2 cellular contexts compared by ENCODE assay signal in the genomic region with DNA sequence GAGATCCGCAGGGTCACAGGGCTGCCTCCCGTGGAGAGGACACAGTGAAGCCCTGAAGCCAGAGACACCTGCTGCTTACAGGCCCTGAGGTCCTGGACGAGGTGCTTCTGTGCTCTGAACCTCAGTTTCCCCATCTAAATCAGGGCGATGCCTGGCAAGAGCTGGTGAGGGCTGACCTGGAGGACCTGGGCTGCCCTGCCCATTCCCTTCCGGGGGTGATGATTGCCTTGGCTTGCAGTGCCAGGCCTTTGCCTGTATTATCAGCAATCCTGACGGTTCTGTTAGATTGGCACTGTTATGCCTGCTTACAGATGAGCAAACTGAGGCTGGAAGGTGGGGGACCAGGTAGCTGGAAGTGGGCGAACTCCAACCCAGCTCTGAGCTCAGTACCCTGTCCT.
TF ChIP-seq lines count a peak whose summit lies in the region.

No MANE protein-coding gene starts in this region.

TF ChIP-seq in GM12878, 131 proteins besides CTCF, POLR2A, EP300 and RAD21:
- TF ChIP-seq POLR2AphosphoS2 (IDR thresholded peaks at IDR 0.05; ENCODE audit: low read depth, low read length) (no peak), SMAD1 (IDR thresholded peaks at IDR 0.05; ENCODE audit: low read depth, partially characterized antibody) (no peak)
- TF ChIP-seq, protein P1, sequence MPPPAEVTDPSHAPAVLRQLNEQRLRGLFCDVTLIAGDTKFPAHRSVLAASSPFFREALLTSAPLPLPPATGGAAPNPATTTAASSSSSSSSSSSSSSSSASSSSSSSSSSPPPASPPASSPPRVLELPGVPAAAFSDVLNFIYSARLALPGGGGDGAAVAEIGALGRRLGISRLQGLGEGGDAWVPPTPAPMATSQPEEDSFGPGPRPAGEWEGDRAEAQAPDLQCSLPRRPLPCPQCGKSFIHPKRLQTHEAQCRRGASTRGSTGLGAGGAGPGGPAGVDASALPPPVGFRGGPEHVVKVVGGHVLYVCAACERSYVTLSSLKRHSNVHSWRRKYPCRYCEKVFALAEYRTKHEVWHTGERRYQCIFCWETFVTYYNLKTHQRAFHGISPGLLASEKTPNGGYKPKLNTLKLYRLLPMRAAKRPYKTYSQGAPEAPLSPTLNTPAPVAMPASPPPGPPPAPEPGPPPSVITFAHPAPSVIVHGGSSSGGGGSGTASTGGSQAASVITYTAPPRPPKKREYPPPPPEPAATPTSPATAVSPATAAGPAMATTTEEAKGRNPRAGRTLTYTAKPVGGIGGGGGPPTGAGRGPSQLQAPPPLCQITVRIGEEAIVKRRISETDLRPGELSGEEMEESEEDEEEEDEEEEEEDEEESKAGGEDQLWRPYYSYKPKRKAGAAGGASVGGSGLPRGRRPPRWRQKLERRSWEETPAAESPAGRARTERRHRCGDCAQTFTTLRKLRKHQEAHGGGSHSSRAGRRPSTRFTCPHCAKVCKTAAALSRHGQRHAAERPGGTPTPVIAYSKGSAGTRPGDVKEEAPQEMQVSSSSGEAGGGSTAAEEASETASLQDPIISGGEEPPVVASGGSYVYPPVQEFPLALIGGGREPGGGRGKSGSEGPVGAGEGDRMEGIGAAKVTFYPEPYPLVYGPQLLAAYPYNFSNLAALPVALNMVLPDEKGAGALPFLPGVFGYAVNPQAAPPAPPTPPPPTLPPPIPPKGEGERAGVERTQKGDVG (CRISPR knock-in tag; IDR thresholded peaks at IDR 0.05): no peak
- TF ChIP-seq, protein P2, sequence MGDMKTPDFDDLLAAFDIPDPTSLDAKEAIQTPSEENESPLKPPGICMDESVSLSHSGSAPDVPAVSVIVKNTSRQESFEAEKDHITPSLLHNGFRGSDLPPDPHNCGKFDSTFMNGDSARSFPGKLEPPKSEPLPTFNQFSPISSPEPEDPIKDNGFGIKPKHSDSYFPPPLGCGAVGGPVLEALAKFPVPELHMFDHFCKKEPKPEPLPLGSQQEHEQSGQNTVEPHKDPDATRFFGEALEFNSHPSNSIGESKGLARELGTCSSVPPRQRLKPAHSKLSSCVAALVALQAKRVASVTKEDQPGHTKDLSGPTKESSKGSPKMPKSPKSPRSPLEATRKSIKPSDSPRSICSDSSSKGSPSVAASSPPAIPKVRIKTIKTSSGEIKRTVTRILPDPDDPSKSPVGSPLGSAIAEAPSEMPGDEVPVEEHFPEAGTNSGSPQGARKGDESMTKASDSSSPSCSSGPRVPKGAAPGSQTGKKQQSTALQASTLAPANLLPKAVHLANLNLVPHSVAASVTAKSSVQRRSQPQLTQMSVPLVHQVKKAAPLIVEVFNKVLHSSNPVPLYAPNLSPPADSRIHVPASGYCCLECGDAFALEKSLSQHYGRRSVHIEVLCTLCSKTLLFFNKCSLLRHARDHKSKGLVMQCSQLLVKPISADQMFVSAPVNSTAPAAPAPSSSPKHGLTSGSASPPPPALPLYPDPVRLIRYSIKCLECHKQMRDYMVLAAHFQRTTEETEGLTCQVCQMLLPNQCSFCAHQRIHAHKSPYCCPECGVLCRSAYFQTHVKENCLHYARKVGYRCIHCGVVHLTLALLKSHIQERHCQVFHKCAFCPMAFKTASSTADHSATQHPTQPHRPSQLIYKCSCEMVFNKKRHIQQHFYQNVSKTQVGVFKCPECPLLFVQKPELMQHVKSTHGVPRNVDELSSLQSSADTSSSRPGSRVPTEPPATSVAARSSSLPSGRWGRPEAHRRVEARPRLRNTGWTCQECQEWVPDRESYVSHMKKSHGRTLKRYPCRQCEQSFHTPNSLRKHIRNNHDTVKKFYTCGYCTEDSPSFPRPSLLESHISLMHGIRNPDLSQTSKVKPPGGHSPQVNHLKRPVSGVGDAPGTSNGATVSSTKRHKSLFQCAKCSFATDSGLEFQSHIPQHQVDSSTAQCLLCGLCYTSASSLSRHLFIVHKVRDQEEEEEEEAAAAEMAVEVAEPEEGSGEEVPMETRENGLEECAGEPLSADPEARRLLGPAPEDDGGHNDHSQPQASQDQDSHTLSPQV (IDR thresholded peaks at IDR 0.05): no peak

TF ChIP-seq in GM23338, 12 proteins besides CTCF, POLR2A, EP300 and RAD21:
- TF ChIP-seq, protein P3, sequence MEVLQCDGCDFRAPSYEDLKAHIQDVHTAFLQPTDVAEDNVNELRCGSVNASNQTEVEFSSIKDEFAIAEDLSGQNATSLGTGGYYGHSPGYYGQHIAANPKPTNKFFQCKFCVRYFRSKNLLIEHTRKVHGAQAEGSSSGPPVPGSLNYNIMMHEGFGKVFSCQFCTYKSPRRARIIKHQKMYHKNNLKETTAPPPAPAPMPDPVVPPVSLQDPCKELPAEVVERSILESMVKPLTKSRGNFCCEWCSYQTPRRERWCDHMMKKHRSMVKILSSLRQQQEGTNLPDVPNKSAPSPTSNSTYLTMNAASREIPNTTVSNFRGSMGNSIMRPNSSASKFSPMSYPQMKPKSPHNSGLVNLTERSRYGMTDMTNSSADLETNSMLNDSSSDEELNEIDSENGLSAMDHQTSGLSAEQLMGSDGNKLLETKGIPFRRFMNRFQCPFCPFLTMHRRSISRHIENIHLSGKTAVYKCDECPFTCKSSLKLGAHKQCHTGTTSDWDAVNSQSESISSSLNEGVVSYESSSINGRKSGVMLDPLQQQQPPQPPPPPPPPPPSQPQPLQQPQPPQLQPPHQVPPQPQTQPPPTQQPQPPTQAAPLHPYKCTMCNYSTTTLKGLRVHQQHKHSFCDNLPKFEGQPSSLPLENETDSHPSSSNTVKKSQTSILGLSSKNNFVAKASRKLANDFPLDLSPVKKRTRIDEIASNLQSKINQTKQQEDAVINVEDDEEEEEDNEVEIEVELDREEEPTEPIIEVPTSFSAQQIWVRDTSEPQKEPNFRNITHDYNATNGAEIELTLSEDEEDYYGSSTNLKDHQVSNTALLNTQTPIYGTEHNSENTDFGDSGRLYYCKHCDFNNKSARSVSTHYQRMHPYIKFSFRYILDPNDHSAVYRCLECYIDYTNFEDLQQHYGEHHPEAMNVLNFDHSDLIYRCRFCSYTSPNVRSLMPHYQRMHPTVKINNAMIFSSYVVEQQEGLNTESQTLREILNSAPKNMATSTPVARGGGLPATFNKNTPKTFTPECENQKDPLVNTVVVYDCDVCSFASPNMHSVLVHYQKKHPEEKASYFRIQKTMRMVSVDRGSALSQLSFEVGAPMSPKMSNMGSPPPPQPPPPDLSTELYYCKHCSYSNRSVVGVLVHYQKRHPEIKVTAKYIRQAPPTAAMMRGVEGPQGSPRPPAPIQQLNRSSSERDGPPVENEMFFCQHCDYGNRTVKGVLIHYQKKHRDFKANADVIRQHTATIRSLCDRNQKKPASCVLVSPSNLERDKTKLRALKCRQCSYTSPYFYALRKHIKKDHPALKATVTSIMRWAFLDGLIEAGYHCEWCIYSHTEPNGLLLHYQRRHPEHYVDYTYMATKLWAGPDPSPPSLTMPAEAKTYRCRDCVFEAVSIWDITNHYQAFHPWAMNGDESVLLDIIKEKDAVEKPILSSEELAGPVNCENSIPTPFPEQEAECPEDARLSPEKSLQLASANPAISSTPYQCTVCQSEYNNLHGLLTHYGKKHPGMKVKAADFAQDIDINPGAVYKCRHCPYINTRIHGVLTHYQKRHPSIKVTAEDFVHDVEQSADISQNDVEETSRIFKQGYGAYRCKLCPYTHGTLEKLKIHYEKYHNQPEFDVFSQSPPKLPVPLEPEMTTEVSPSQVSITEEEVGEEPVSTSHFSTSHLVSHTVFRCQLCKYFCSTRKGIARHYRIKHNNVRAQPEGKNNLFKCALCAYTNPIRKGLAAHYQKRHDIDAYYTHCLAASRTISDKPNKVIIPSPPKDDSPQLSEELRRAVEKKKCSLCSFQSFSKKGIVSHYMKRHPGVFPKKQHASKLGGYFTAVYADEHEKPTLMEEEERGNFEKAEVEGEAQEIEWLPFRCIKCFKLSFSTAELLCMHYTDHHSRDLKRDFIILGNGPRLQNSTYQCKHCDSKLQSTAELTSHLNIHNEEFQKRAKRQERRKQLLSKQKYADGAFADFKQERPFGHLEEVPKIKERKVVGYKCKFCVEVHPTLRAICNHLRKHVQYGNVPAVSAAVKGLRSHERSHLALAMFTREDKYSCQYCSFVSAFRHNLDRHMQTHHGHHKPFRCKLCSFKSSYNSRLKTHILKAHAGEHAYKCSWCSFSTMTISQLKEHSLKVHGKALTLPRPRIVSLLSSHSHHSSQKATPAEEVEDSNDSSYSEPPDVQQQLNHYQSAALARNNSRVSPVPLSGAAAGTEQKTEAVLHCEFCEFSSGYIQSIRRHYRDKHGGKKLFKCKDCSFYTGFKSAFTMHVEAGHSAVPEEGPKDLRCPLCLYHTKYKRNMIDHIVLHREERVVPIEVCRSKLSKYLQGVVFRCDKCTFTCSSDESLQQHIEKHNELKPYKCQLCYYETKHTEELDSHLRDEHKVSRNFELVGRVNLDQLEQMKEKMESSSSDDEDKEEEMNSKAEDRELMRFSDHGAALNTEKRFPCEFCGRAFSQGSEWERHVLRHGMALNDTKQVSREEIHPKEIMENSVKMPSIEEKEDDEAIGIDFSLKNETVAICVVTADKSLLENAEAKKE (CRISPR knock-in tag; IDR thresholded peaks at IDR 0.05): no peak
- TF ChIP-seq STAT1 (IDR thresholded peaks at IDR 0.05; ENCODE audit: unreplicated experiment) (no peak), NANOG (IDR thresholded peaks at IDR 0.05; ENCODE audit: borderline replicate concordance) (no peak), EZH2 (IDR thresholded peaks at IDR 0.05; ENCODE audit: low read depth, unreplicated experiment) (no peak), POLR2AphosphoS5 (IDR thresholded peaks at IDR 0.05; ENCODE audit: low read depth) (no peak), ZNF331 (CRISPR knock-in tag; IDR thresholded peaks at IDR 0.05; ENCODE audit: low read depth) (no peak), ZNF114 (CRISPR knock-in tag; IDR thresholded peaks at IDR 0.05) (no peak)
- TF ChIP-seq, protein P4, sequence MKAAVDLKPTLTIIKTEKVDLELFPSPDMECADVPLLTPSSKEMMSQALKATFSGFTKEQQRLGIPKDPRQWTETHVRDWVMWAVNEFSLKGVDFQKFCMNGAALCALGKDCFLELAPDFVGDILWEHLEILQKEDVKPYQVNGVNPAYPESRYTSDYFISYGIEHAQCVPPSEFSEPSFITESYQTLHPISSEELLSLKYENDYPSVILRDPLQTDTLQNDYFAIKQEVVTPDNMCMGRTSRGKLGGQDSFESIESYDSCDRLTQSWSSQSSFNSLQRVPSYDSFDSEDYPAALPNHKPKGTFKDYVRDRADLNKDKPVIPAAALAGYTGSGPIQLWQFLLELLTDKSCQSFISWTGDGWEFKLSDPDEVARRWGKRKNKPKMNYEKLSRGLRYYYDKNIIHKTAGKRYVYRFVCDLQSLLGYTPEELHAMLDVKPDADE (IDR thresholded peaks at IDR 0.05): no peak
TF ChIP-seq in GM23338: peak in this region for 0.
